In the genomic region with DNA sequence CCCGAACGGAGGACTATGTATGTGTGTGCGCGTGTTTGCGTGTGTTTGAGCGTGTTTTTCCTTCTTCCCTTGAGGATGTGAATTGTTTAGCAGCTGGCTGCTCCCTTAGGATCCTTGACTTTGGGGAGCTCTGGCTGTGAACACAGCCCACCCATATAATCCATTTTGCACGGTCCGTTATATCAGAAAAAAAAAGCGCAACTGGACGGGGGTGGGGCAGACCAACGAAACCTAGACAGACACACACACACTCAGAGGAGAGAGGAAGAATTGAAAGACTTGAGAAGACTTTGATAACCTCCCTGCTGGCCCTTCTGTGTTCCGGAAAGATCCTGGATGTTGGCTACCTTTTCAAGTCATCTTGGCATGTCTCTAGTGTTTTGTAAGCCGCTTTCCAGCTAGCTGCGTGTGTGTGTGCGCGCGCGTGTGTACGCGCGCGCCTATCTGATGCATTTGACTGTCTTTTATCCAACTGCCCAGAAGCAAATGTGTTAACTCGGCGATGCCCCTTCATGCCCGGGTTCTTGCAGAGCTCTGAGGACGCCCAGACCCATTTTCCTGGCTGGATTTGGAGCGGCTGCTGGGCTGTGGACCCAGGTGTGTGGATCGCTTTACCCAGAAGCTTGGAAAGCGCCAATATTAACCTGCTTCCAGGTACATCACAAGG, we compare ENCODE assay signal across 7 cellular contexts. TPM values are rescaled to one million over a fixed set of nuclear protein-coding genes. Genes with fewer than 3 reads are reported as not detected.
DNase-seq lines count a peak whose midpoint lies in the region; ATAC-seq lines count a peak whose summit lies in the region.

No MANE protein-coding gene starts in this region.

- H3K27me3 Mint-ChIP-seq in naive thymus-derived CD8-positive, alpha-beta T cell: peaks cover 48 to 85% (median 67%) of the 10 kb centered on the region in 5 donors

- no peak for ATAC-seq in naive thymus-derived CD8-positive, alpha-beta T cell

- WGBS in ectodermal cell, 2 experiments: 0% methylated on average over 29 of the region's 29 CpGs

- in situ Hi-C loops in HAP-1 (cut with MboI; ENCODE audit: low sequenced_read_pairs): loop anchor here (25.0 kb wide), 1 partner anchor 1620 kb away; no protein-coding TSS in a partner anchor

- POLR2A ChIA-PET in naive thymus-derived CD8-positive, alpha-beta T cell (lab: Charles Lee): no interaction called here

- peak in 1 of 2 experiments; percentile 27 for DNase-seq in HAP-1 (ENCODE audit: low spot score in 2 of 2)
- peak; percentile 17 for DNase-seq in NCI-H510A treated with DMSO at 0.1 percent for 48 hours (lab: John Stamatoyannopoulos, UW)
- no peak for DNase-seq in naive thymus-derived CD8-positive, alpha-beta T cell
- DNase-seq in NCI-H2196 treated with DMSO at 0.1 percent for 48 hours (lab: John Stamatoyannopoulos, UW; ENCODE audit: unreplicated experiment): no peak
- DNase-seq in HCEC 1CT: no peak
- no peak for DNase-seq in NK-92 treated with Interleukin-12 subunit alpha and Interleukin-12 subunit beta, amount 100 ng/mL, for 24 hours (lab: John Stamatoyannopoulos, UW)

- H3K4me1 ChIP-seq in HAP-1: peaks cover 14% of the 10 kb centered on the region
- peaks cover 18% of the 10 kb centered on the region for H3K4me1 ChIP-seq in ectodermal cell (ENCODE audit: control insufficient read depth, insufficient read depth, low read length)

- peaks cover 0 to 10% (median 0%) of the 10 kb centered on the region in 9 donors for H3K9me3 Mint-ChIP-seq in naive thymus-derived CD8-positive, alpha-beta T cell

- H3K9me3 ChIP-seq in HAP-1 (no peaks in the 10 kb centered on the region), ectodermal cell (ENCODE audit: control insufficient read depth, low read length) (no peaks in the 10 kb centered on the region)

- H3K4me3 ChIP-seq in HAP-1: peak overlapping the region; percentile 51
- H3K4me3 ChIP-seq in ectodermal cell (ENCODE audit: insufficient read depth, low read depth, low read length): peak overlapping the region; percentile 62

- H3K27me3 ChIP-seq in HAP-1 (ENCODE audit: low read depth) (no peaks in the 10 kb centered on the region), ectodermal cell (ENCODE audit: control insufficient read depth, insufficient read depth, low read length, poor library complexity, severe bottlenecking) (peaks cover 59% of the 10 kb centered on the region)

- no peak overlapping the region for H3K27ac ChIP-seq in ectodermal cell (ENCODE audit: insufficient read depth, low read depth, low read length, poor library complexity, severe bottlenecking)

- peaks cover 16 to 58% (median 44%) of the 10 kb centered on the region in 4 donors for H3K4me1 Mint-ChIP-seq in naive thymus-derived CD8-positive, alpha-beta T cell

- no peaks in the 10 kb centered on the region for H3K36me3 Mint-ChIP-seq in naive thymus-derived CD8-positive, alpha-beta T cell

- H3K36me3 ChIP-seq in HAP-1 (replicated peaks): no peaks in the 10 kb centered on the region
- H3K36me3 ChIP-seq in ectodermal cell (ENCODE audit: control insufficient read depth, insufficient read depth, low read length): no peaks in the 10 kb centered on the region

- peak overlapping the region; percentile 70 to 83 (median 74) for H3K4me3 Mint-ChIP-seq in naive thymus-derived CD8-positive, alpha-beta T cell

- H3K27ac Mint-ChIP-seq in naive thymus-derived CD8-positive, alpha-beta T cell: peak overlapping the region in 1 of 10 donors; percentile 18

RNA-seq across cellular contexts. Expression of a gene that starts 0.6 kb away (rescaled TPM):
- polyA plus RNA-seq in ectodermal cell (2013, experiment 1 of 4): 1.8 TPM
- 1.6 TPM for polyA plus RNA-seq in ectodermal cell (2013, experiment 2 of 4)
- polyA plus RNA-seq in ectodermal cell (2013, experiment 3 of 4): 1.7 TPM
- polyA plus RNA-seq in ectodermal cell (2013, experiment 4 of 4): 2.1 TPM
- not detected for total RNA-seq in naive thymus-derived CD8-positive, alpha-beta T cell
- not detected for polyA plus RNA-seq in naive thymus-derived CD8-positive, alpha-beta T cell
